Comparison of ENCODE assay signal across 1 cellular context in genomic region chr6:33248932-33249731, GRCh38.
TF ChIP-seq lines count a peak whose summit lies in the region.

No MANE protein-coding gene starts in this region.

TF ChIP-seq in HepG2, 621 proteins besides CTCF, POLR2A, EP300 and RAD21 (continued from another document and continues in another):
- peak; percentile 70 for TF ChIP-seq HDAC1 (CRISPR knock-in tag; IDR thresholded peaks at IDR 0.05)
- TF ChIP-seq IRF9 (CRISPR knock-in tag; IDR thresholded peaks at IDR 0.05; ENCODE audit: borderline replicate concordance), result no peak
- peak; percentile 84 for TF ChIP-seq ATF7-NPFF (CRISPR knock-in tag; IDR thresholded peaks at IDR 0.05; ENCODE audit: low read depth)
- no peak for TF ChIP-seq SOX13 (IDR thresholded peaks at IDR 0.05)
- TF ChIP-seq SOX13 (CRISPR knock-in tag; conservative IDR thresholded peaks at IDR 0.05 in 1 of 2, IDR thresholded peaks at IDR 0.05 in 1 of 2), result peak in 1 of 2 experiments; percentile 68; a peak in 3 of 4 replicates
- no peak; the same call in 1 of the 2 replicates for TF ChIP-seq AHDC1 (CRISPR knock-in tag; IDR thresholded peaks at IDR 0.05; ENCODE audit: borderline replicate concordance)
- TF ChIP-seq ZMYM4 (CRISPR knock-in tag; IDR thresholded peaks at IDR 0.05), result peak; percentile 69
- peak; percentile 74; the same call in 1 of the 2 replicates for TF ChIP-seq HBP1 (CRISPR knock-in tag; IDR thresholded peaks at IDR 0.05; ENCODE audit: low read depth)
- no peak for TF ChIP-seq ZFP41 (CRISPR knock-in tag; IDR thresholded peaks at IDR 0.05; ENCODE audit: borderline replicate concordance)
- TF ChIP-seq HMG20A (CRISPR knock-in tag; IDR thresholded peaks at IDR 0.05; ENCODE audit: borderline replicate concordance), result no peak
- no peak for TF ChIP-seq MTF1 (CRISPR knock-in tag; IDR thresholded peaks at IDR 0.05)
- TF ChIP-seq BATF2 (CRISPR knock-in tag; IDR thresholded peaks at IDR 0.05), result no peak
- TF ChIP-seq SRSF1 (optimal IDR thresholded peaks at IDR 0.05; ENCODE audit: low read depth, low read length), result peak; percentile 76
- no peak for TF ChIP-seq LCORL (IDR thresholded peaks at IDR 0.05)
- TF ChIP-seq LCORL (CRISPR knock-in tag; IDR thresholded peaks at IDR 0.05), result peak; percentile 94
- TF ChIP-seq ZNF777 (CRISPR knock-in tag; IDR thresholded peaks at IDR 0.05), result no peak
- no peak for TF ChIP-seq CHD2 (IDR thresholded peaks at IDR 0.05; ENCODE audit: low read depth, low read length)
- peak; percentile 96 for TF ChIP-seq BORCS8-MEF2B (CRISPR knock-in tag; IDR thresholded peaks at IDR 0.05)
- 0 out of 2 replicates have a peak, but pooled peaks have one; percentile 55 for TF ChIP-seq SNAPC2 (CRISPR knock-in tag; IDR thresholded peaks at IDR 0.05)
- TF ChIP-seq RFXAP (CRISPR knock-in tag; IDR thresholded peaks at IDR 0.05; ENCODE audit: borderline replicate concordance), result 0 out of 2 replicates have a peak, but pooled peaks have one; percentile 60
- TF ChIP-seq ZHX2 (IDR thresholded peaks at IDR 0.05; ENCODE audit: low read depth), result no peak
- peak; percentile 54; the same call in 1 of the 2 replicates for TF ChIP-seq ZHX2 (CRISPR knock-in tag; IDR thresholded peaks at IDR 0.05; ENCODE audit: borderline replicate concordance)
- TF ChIP-seq BRF2 (CRISPR knock-in tag; IDR thresholded peaks at IDR 0.05), result peak; percentile 80; the same call in 1 of the 2 replicates
- TF ChIP-seq ZNF773 (CRISPR knock-in tag; IDR thresholded peaks at IDR 0.05; ENCODE audit: borderline replicate concordance), result no peak
- no peak for TF ChIP-seq SNAPC5 (CRISPR knock-in tag; IDR thresholded peaks at IDR 0.05; ENCODE audit: borderline replicate concordance)
- no peak for TF ChIP-seq ZNF256 (CRISPR knock-in tag; conservative IDR thresholded peaks at IDR 0.05)
- no peak for TF ChIP-seq TCF7L2 (IDR thresholded peaks at IDR 0.05; ENCODE audit: low read depth, low read length)
- TF ChIP-seq NR2F2 (IDR thresholded peaks at IDR 0.05; ENCODE audit: borderline replicate concordance, low read depth), result no peak; the same call in 1 of the 2 replicates
- peak; percentile 62 for TF ChIP-seq PHF5A (CRISPR knock-in tag; IDR thresholded peaks at IDR 0.05; ENCODE audit: low read depth, unreplicated experiment)
- peak; percentile 77 for TF ChIP-seq KLF6 (CRISPR knock-in tag; IDR thresholded peaks at IDR 0.05)
- TF ChIP-seq SAFB2 (CRISPR knock-in tag; IDR thresholded peaks at IDR 0.05; ENCODE audit: borderline replicate concordance, low read depth), result no peak; the same call in 1 of the 2 replicates
- TF ChIP-seq REPIN1 (CRISPR knock-in tag; IDR thresholded peaks at IDR 0.05; ENCODE audit: borderline replicate concordance, low read depth), result peak; percentile 93
- TF ChIP-seq ZNF121 (CRISPR knock-in tag; IDR thresholded peaks at IDR 0.05), result no peak
- peak; percentile 69 for TF ChIP-seq IKZF5 (CRISPR knock-in tag; IDR thresholded peaks at IDR 0.05)
- no peak for TF ChIP-seq CCAR2 (optimal IDR thresholded peaks at IDR 0.05; ENCODE audit: low read depth, low read length)
- TF ChIP-seq JUND (CRISPR knock-in tag; IDR thresholded peaks at IDR 0.05), result no peak
- no peak for TF ChIP-seq ZNF17 (CRISPR knock-in tag; IDR thresholded peaks at IDR 0.05)
- peak; percentile 86 for TF ChIP-seq PRDM15 (CRISPR knock-in tag; IDR thresholded peaks at IDR 0.05)
- no peak for TF ChIP-seq MATR3 (CRISPR knock-in tag; IDR thresholded peaks at IDR 0.05)
- peak; percentile 58; the same call in 1 of the 2 replicates for TF ChIP-seq SIX1 (CRISPR knock-in tag; IDR thresholded peaks at IDR 0.05; ENCODE audit: borderline replicate concordance)
- TF ChIP-seq ZNF747 (CRISPR knock-in tag; IDR thresholded peaks at IDR 0.05; ENCODE audit: borderline replicate concordance), result peak; percentile 19; the same call in 1 of the 2 replicates
